Comparison of ENCODE assay signal across 8 cellular contexts in the genomic region with DNA sequence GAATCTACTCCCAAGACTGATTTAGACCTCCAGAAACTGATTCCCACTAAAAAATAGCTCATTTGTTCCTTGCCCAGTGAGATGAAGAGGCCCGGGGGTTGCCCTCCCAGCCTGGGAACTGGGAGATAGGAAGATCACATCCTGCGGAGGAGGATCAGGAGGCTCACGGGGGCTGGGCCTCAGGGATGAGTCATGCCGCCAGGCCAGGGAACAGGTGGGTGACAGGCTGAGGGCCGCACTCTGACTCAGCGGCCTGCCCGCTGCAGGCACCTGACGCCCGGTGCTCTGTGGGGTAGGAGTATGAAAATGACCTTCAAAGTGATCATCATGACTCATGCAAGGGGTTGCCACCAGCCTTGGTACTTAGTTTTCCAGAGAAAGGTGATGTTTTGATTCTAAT.
A peak's percentile ranks its signal among the peaks of the same experiment; 100 is the strongest.
DNase-seq lines count a peak whose midpoint lies in the region; ATAC-seq and TF ChIP-seq lines count a peak whose summit lies in the region.

No MANE protein-coding gene starts in this region.

- no peaks in the 10 kb centered on the region for H3K9me3 Mint-ChIP-seq in osteocyte (ENCODE audit: unreplicated experiment)

- TF ChIP-seq CTCF in osteocyte (IDR thresholded peaks at IDR 0.05) = no peak

- intact Hi-C loops in Right ventricle myocardium inferior (cut with DNase I) (no loop called here), cardiac septum (cut with DNase I) (no loop called here)

- no peaks in the 10 kb centered on the region for H3K27me3 Mint-ChIP-seq in osteocyte (ENCODE audit: unreplicated experiment)

- H3K27ac Mint-ChIP-seq in osteocyte (ENCODE audit: unreplicated experiment) = no peak overlapping the region

- DNase-seq in activated CD4-positive, CD25-positive, alpha-beta regulatory T cell (lab: John Stamatoyannopoulos, UW) = peak in 3 of 4 experiments; percentile 10 to 48 (median 40)
- DNase-seq in kidney glomerular epithelial cell (lab: John Stamatoyannopoulos, UW) = peak; percentile 8
- no peak for DNase-seq in CD1c-positive myeloid dendritic cell (ENCODE audit: extremely low spot score)
- no peak for DNase-seq in Right ventricle myocardium inferior (ENCODE audit: missing footprints)
- DNase-seq in cardiac septum (ENCODE audit: low spot score) = no peak
- DNase-seq in osteocyte (ENCODE audit: extremely low spot score, unreplicated experiment) = no peak

- ATAC-seq in GM19025 (IDR thresholded peaks at IDR 0.05; ENCODE audit: low read depth, unreplicated experiment) (peak; percentile 89), HG02981 (IDR thresholded peaks at IDR 0.05; ENCODE audit: unreplicated experiment) (peak; percentile 65), Right ventricle myocardium inferior (no peak)

- no peaks in the 10 kb centered on the region for H3K4me1 Mint-ChIP-seq in osteocyte (ENCODE audit: unreplicated experiment)

- H3K36me3 Mint-ChIP-seq in osteocyte (ENCODE audit: unreplicated experiment) = no peaks in the 10 kb centered on the region

- no peak overlapping the region for H3K4me3 Mint-ChIP-seq in osteocyte (ENCODE audit: unreplicated experiment)

Comparison
In these comparisons a context has a peak if more than half of its experiments do, and no peak if none do; other contexts are left out.
1. DNase-seq: peak in activated CD4-positive, CD25-positive, alpha-beta regulatory T cell (3 of 4) and kidney glomerular epithelial cell (single experiment); none in CD1c-positive myeloid dendritic cell (single experiment), Right ventricle myocardium inferior (single experiment), cardiac septum (single experiment) and osteocyte (single experiment).